In genomic region chr12:88691811-88692210, GRCh38 we compare ENCODE assay signal across 19 cellular contexts.
A peak's percentile ranks its signal among the peaks of the same experiment; 100 is the strongest.
DNase-seq lines count a peak whose midpoint lies in the region; ATAC-seq and TF ChIP-seq lines count a peak whose summit lies in the region.
"Had no signal": no experiment of that assay in that cellular context is flagged by ENCODE, and none has a peak within 500 bp of the region (broad histone marks: within the 10 kb centered on the region; RNA-seq: fewer than 3 reads in every experiment).

No MANE protein-coding gene starts in this region.

- H3K9me3 Mint-ChIP-seq in MCF 10A (ENCODE audit: unreplicated experiment): peaks cover 8% of the 10 kb centered on the region

- CTCF ChIA-PET in MCF 10A (lab: Yijun Ruan, JAX): no interaction called here

- no peak overlapping the region for H3K27ac ChIP-seq in breast epithelium
- H3K27ac ChIP-seq: 22Rv1; BLaER1 treated with 17β-estradiol and CSF1 and Interleukin-3, amounts not matched to agents 10 nM and 100 nM had no signal

- no peaks in the 10 kb centered on the region for H3K36me3 Mint-ChIP-seq in MCF 10A (ENCODE audit: insufficient read depth, unreplicated experiment)

- TF ChIP-seq POLR2A in breast epithelium (IDR thresholded peaks at IDR 0.05): no peak

- H3K4me1 ChIP-seq in breast epithelium: no peaks in the 10 kb centered on the region
- H3K4me1 ChIP-seq: BLaER1 treated with 17β-estradiol and CSF1 and Interleukin-3, amounts not matched to agents 10 nM and 100 nM had no signal

- no TSS peak for BruUV-seq in MCF 10A (replicated peaks; lab: Mats Ljungman, UMichigan)

- no peak for ATAC-seq in HG03139 (IDR thresholded peaks at IDR 0.05; ENCODE audit: unreplicated experiment)

- intact Hi-C loops in MCF 10A (cut with micrococcal nuclease): no loop called here
- intact Hi-C loops in breast epithelium (cut with DNase I; ENCODE audit: low total_unique reads): no loop called here

- H3K36me3 ChIP-seq in breast epithelium: no peaks in the 10 kb centered on the region
- H3K36me3 ChIP-seq: BLaER1 treated with 17β-estradiol and CSF1 and Interleukin-3, amounts not matched to agents 10 nM and 100 nM had no signal

- POLR2A ChIA-PET in MCF 10A (lab: Yijun Ruan, JAX): no interaction called here

- peak; percentile 8 for DNase-seq in MCF 10A (ENCODE audit: unreplicated experiment)
- DNase-seq in breast epithelium (ENCODE audit: low spot score in 2 of 2): no peak
- DNase-seq in cardiac fibroblast (ENCODE audit: low read depth in 2 of 2): peak; percentile 15 to 35
- DNase-seq in fibroblast of the aortic adventitia (ENCODE audit: low read depth): peak; percentile 18
- DNase-seq in nucleus accumbens (lab: John Stamatoyannopoulos, UW): no peak
- DNase-seq in SIG-M5 (lab: John Stamatoyannopoulos, UW): no peak
- DNase-seq in NAMALWA (ENCODE audit: low spot score): no peak
- DNase-seq: DND-41, GF-D8, Kasumi-1, NCI-H187 treated with DMSO at 0.1 percent for 48 hours, NCI-H345, NCI-H526 treated with DMSO at 0.1 percent for 48 hours, Right ventricle myocardium superior, SK-N-SH had no signal

- no peaks in the 10 kb centered on the region for H3K27me3 Mint-ChIP-seq in MCF 10A (ENCODE audit: insufficient read depth, unreplicated experiment)
- H3K27me3 Mint-ChIP-seq: IgD-negative memory B cell had no signal

- peaks cover 0 to 6% of the 10 kb centered on the region in 2 donors for H3K9me3 ChIP-seq in breast epithelium

- H3K4me3 Mint-ChIP-seq in MCF 10A (ENCODE audit: unreplicated experiment): no peak overlapping the region
- H3K4me3 Mint-ChIP-seq: IgD-negative memory B cell had no signal

- H3K4me1 Mint-ChIP-seq in MCF 10A (ENCODE audit: insufficient read depth, unreplicated experiment): peaks cover 6% of the 10 kb centered on the region
- H3K4me1 Mint-ChIP-seq: IgD-negative memory B cell had no signal

- H3K4me3 ChIP-seq in breast epithelium: no peak overlapping the region
- no peak overlapping the region for H3K4me3 ChIP-seq in cardiac fibroblast (replicated peaks in 1 of 2; ENCODE audit: low read depth in 2 of 2, low read length in 2 of 2)
- no peak overlapping the region for H3K4me3 ChIP-seq in fibroblast of the aortic adventitia (ENCODE audit: low read depth, low read length)
- H3K4me3 ChIP-seq: BLaER1 treated with 17β-estradiol and CSF1 and Interleukin-3, amounts not matched to agents 10 nM and 100 nM had no signal

- no peak overlapping the region for H3K27ac Mint-ChIP-seq in MCF 10A (ENCODE audit: low read depth, unreplicated experiment)
- H3K27ac Mint-ChIP-seq: IgD-negative memory B cell had no signal

- no peaks in the 10 kb centered on the region for H3K27me3 ChIP-seq in breast epithelium
- H3K27me3 ChIP-seq: BLaER1 treated with 17β-estradiol and CSF1 and Interleukin-3, amounts not matched to agents 10 nM and 100 nM had no signal

- TF ChIP-seq CTCF in MCF 10A (IDR thresholded peaks at IDR 0.05; ENCODE audit: unreplicated experiment): no peak
- no peak for TF ChIP-seq CTCF in breast epithelium (IDR thresholded peaks at IDR 0.05)
- TF ChIP-seq CTCF in cardiac fibroblast (IDR thresholded peaks at IDR 0.05; ENCODE audit: low read depth, low read length): no peak
- no peak for TF ChIP-seq CTCF in fibroblast of the aortic adventitia (IDR thresholded peaks at IDR 0.05; ENCODE audit: insufficient read depth, low read length)

Comparison
In these comparisons a context has a peak if more than half of its experiments do, and no peak if none do; other contexts are left out.
1. DNase-seq: peak in MCF 10A (single experiment), cardiac fibroblast (2 of 2) and fibroblast of the aortic adventitia (single experiment); none in breast epithelium (0 of 2), nucleus accumbens (0 of 56), SIG-M5 (single experiment) and NAMALWA (single experiment).